Comparison of ENCODE assay signal across 13 cellular contexts in the genomic region with DNA sequence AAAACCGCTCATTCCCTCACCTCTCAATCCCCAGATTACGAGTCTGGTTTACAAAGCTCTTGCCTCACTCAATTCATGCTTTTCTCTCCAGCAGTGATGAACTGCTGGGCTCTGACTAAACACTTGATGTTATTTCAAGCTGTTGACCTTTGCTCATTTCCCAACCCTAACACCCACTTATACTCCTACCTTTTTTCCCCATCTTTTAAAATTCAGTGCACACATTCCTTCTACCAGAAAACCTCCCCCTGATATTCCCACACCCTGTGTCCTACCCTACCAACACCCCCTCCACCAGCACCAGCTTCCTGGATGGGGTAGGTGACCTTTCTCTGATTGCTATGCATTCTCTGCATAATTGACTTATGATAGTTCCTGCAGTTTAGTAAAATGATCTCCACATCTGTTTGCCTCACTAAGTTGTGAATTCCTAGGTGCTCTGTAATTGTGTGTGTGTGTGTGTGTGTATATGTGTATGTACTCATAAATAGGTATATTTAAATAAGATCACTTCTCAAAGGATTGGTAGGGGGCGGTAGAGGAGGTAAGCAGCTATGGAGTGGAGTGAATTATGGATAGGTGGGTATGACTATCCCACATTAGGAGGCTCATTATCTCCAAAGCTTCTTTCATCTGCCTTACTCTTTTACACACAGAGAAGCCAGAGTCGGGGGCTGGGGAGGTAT. TPM values are rescaled to one million over a fixed set of nuclear protein-coding genes. Genes with fewer than 3 reads are reported as not detected.
DNase-seq lines count a peak whose midpoint lies in the region; ATAC-seq, FAIRE-seq and TF ChIP-seq lines count a peak whose summit lies in the region.
"Had no signal": no experiment of that assay in that cellular context is flagged by ENCODE, and none has a peak within 500 bp of the region (broad histone marks: within the 10 kb centered on the region; RNA-seq: fewer than 3 reads in every experiment).

No MANE protein-coding gene starts in this region.

- H3K9ac ChIP-seq in HepG2 (ENCODE audit: insufficient read depth, low read depth, low read length), result peak overlapping the region; percentile 94

- ATAC-seq in HepG2 (peak; percentile 63), HG02642 (IDR thresholded peaks at IDR 0.05; ENCODE audit: poor library complexity, unreplicated experiment) (no peak), GM19455 (IDR thresholded peaks at IDR 0.05; ENCODE audit: unreplicated experiment) (no peak)

- H3K4me2 ChIP-seq in HepG2 (ENCODE audit: low read depth, low read length), result peak overlapping the region; percentile 98

- H3K9me3 Mint-ChIP-seq in HFFc6, result no peaks in the 10 kb centered on the region
- H3K9me3 Mint-ChIP-seq: CD4-positive, alpha-beta memory T cell had no signal

- H3K79me2 ChIP-seq in HepG2 (ENCODE audit: insufficient read depth, low read length), result peaks cover 67% of the 10 kb centered on the region

- H3K9me3 ChIP-seq in AG04450 (ENCODE audit: control insufficient read depth, insufficient read depth, low read length) (no peaks in the 10 kb centered on the region), HepG2 (ENCODE audit: low read length) (no peaks in the 10 kb centered on the region)
- H3K9me3 ChIP-seq: pancreas had no signal

- WGBS in HepG2 (ENCODE audit: low lambda C conversion rate), result 5% methylated on average over 4 of the region's 4 CpGs

- H3K36me3 Mint-ChIP-seq in HFFc6 (ENCODE audit: low read depth), result no peaks in the 10 kb centered on the region
- H3K36me3 Mint-ChIP-seq: CD4-positive, alpha-beta memory T cell had no signal

- H2AFZ ChIP-seq in HepG2 (ENCODE audit: low read length), result peak overlapping the region; percentile 17

- peaks cover 22% of the 10 kb centered on the region for H3K4me1 Mint-ChIP-seq in HFFc6 (ENCODE audit: low read depth)

- CTCF ChIA-PET in AG04450 (lab: Charles Lee) (interaction anchor here (0.7 to 4.3 kb wide), 13 partner anchors 9 to 470 kb away, joined by 3 to 32 read pairs (median 4); a partner anchor contains a TSS), HepG2 (lab: Yijun Ruan, JAX; ENCODE audit: low intra/inter-chr PET ratio, low total read pairs) (no interaction called here)

- peak; percentile 60 for FAIRE-seq in HepG2 (lab: Jason Lieb, UNC)
- FAIRE-seq: pancreas had no signal

- H3K27me3 ChIP-seq in AG04450 (ENCODE audit: control insufficient read depth, insufficient read depth, low read length) (no peaks in the 10 kb centered on the region), HepG2 (ENCODE audit: control insufficient read depth in 1 of 2, insufficient read depth in 2 of 2, low read length in 2 of 2) (no peaks in the 10 kb centered on the region; a peak in 1 of 5 replicates)

- H4K20me1 ChIP-seq in HepG2 (ENCODE audit: insufficient read depth, low read length), result no peaks in the 10 kb centered on the region

- H3K4me3 Mint-ChIP-seq in HFFc6, result no peak overlapping the region
- H3K4me3 Mint-ChIP-seq: CD4-positive, alpha-beta memory T cell had no signal

- no peak for TF ChIP-seq RAD21 in HepG2 (CRISPR knock-in tag; IDR thresholded peaks at IDR 0.05)

- H3K27ac ChIP-seq in AG04450 (ENCODE audit: low read depth, low read length), result peak overlapping the region; percentile 94
- peak overlapping the region; percentile 90 for H3K27ac ChIP-seq in HepG2 (ENCODE audit: extremely low read length, insufficient read depth, low read length)
- H3K27ac ChIP-seq: pancreas had no signal

- BruUV-seq in HepG2 (replicated peaks; lab: Mats Ljungman, UMichigan), result TSS peak; percentile 53

- H3K4me3 ChIP-seq in AG04450 (ENCODE audit: low read depth, low read length) (no peak overlapping the region; the same call in 1 of the 2 replicates), choroid plexus epithelial cell (ENCODE audit: low read depth, low read length) (no peak overlapping the region), HepG2 (replicated peaks in 1 of 3; ENCODE audit: insufficient read depth in 1 of 3, low read depth in 2 of 3, low read length in 3 of 3) (peak overlapping the region; percentile 69 to 84 (median 83))
- H3K4me3 ChIP-seq: pancreas had no signal

- POLR2A ChIA-PET in AG04450 (lab: Yijun Ruan, JAX), result interaction anchor here (0.8 to 2.6 kb wide), 8 partner anchors 14 to 59 kb away, joined by 3 to 22 read pairs (median 6); a partner anchor contains a TSS
- POLR2A ChIA-PET in HepG2 (lab: Yijun Ruan, JAX), result interaction anchor here (1.0 to 5.8 kb wide), 7 partner anchors 9 to 312 kb away, joined by 3 to 61 read pairs (median 6); a partner anchor contains a TSS

- no peak overlapping the region for H3K27ac Mint-ChIP-seq in HFFc6
- H3K27ac Mint-ChIP-seq: CD4-positive, alpha-beta memory T cell had no signal

- H3K4me1 ChIP-seq in HepG2 (ENCODE audit: insufficient read depth, low read length), result peaks cover 87% of the 10 kb centered on the region
- H3K4me1 ChIP-seq: pancreas had no signal

- TF ChIP-seq EP300 in HepG2 (IDR thresholded peaks at IDR 0.05; ENCODE audit: low read depth in 2 of 2, low read length in 2 of 2), result peak in 1 of 2 experiments; percentile 64; a peak in 1 of 4 replicates
- TF ChIP-seq EP300 in HepG2 (CRISPR knock-in tag; IDR thresholded peaks at IDR 0.05; ENCODE audit: borderline replicate concordance), result no peak

- 0 out of 4 replicates have a peak, but pooled peaks of 1 of the 2 experiments have one; percentile 41 for TF ChIP-seq POLR2A in HepG2 (IDR thresholded peaks at IDR 0.05; ENCODE audit: insufficient read depth in 1 of 2, low read depth in 2 of 2, low read length in 2 of 2)

- TF ChIP-seq CTCF in AG04450 (IDR thresholded peaks at IDR 0.05; ENCODE audit: low read depth, low read length), result peak; percentile 52
- peak; percentile 57 for TF ChIP-seq CTCF in HFFc6 (IDR thresholded peaks at IDR 0.05)
- TF ChIP-seq CTCF in choroid plexus epithelial cell (conservative IDR thresholded peaks at IDR 0.05; ENCODE audit: low read depth, low read length), result peak; percentile 36
- TF ChIP-seq CTCF in HepG2 (CRISPR knock-in tag; IDR thresholded peaks at IDR 0.05), result peak; percentile 62

- H3K27me3 Mint-ChIP-seq in HFFc6 (ENCODE audit: insufficient read depth), result no peaks in the 10 kb centered on the region; the same call in 1 of the 2 replicates

- H3K36me3 ChIP-seq in HepG2 (replicated peaks in 1 of 2; ENCODE audit: control insufficient read depth in 1 of 2, insufficient read depth in 2 of 2, low read length in 2 of 2), result no peaks in the 10 kb centered on the region; a peak in 2 of 5 replicates
- H3K36me3 ChIP-seq: pancreas had no signal

- DNase-seq in AG04450 (ENCODE audit: low read depth, low spot score) (peak; percentile 86), HFFc6 (peak; percentile 78), choroid plexus epithelial cell (ENCODE audit: low read depth) (peak; percentile 95), HepG2 (ENCODE audit: low spot score) (peak; percentile 78), NCI-H748 treated with DMSO at 0.1 percent for 48 hours (lab: John Stamatoyannopoulos, UW) (no peak), head of caudate nucleus (no peak)
- DNase-seq: activated CD4-positive, CD25-positive, alpha-beta regulatory T cell; CD4-positive, alpha-beta memory T cell; NCI-H2081 treated with DMSO at 0.1 percent for 48 hours; pancreas had no signal

- intact Hi-C loops in HepG2 (cut with micrococcal nuclease; ENCODE audit: unreplicated experiment) (loop anchor here (2.0 to 5.0 kb wide), 3 partner anchors 33 to 313 kb away; a partner anchor contains a TSS), head of caudate nucleus (cut with DNase I) (no loop called here)

- in situ Hi-C loops in HepG2 (cut with HindIII; ENCODE audit: extremely low pct_ligation_motif_present, low pct_unique_long_range_greater_than_20kb), result no loop called here

RNA-seq across cellular contexts. Expression of a gene that starts 0.8 kb away (rescaled TPM):
- polyA plus RNA-seq in AG04450 (2011; rRNA removed) (0.05 and 0.10 TPM in 2 replicates), HepG2 (2011; rRNA removed) (74.8 and 121 TPM in 2 replicates)
- polyA minus RNA-seq in AG04450 (2011; rRNA and poly(A)+ RNA removed), result 0.65 and 1.1 TPM in 2 replicates
- total RNA-seq in HFFc6 (2021; fragmentation: NEBNext Ultra II Directional; extraction: Animal tissue kit (Norgen Biotek cat#: 25700)), result under 1 TPM in 1 of 6 experiments, not detected in 5; 0.31 TPM
- total RNA-seq in HepG2 (2016; rRNA removed; fragmentation: Illumina TruSeq; extraction: Trizol), result 58.5 and 66.9 TPM in 2 replicates
- 17.6 and 18.7 TPM in 2 replicates for total RNA-seq in HepG2 (2016; cell fraction: cytosol; rRNA removed; fragmentation: Illumina TruSeq; extraction: Trizol; ENCODE audit: low read depth)
- 53.8 and 67.4 TPM in 2 replicates for total RNA-seq in HepG2 (2016; cell fraction: insoluble cytoplasmic fraction; rRNA removed; fragmentation: Illumina TruSeq; extraction: Trizol)
- total RNA-seq in HepG2 (2016; cell fraction: membrane; rRNA removed; fragmentation: Illumina TruSeq; extraction: Trizol), result 53.8 and 64.2 TPM in 2 replicates
- 81.5 and 83.9 TPM in 2 replicates for total RNA-seq in HepG2 (2016; cell fraction: nucleus; rRNA removed; fragmentation: Illumina TruSeq; extraction: Trizol)
- 47.5 and 102 TPM in 2 replicates for polyA plus RNA-seq in HepG2 (2011; cell fraction: cytosol; rRNA removed)
- 131 and 258 TPM in 2 replicates for polyA plus RNA-seq in HepG2 (2011; cell fraction: nucleus; rRNA removed)
- 59.1 and 64.3 TPM in 2 replicates for polyA plus RNA-seq in HepG2 (2012)
- polyA plus RNA-seq in HepG2 (2016; cell fraction: cytosol; fragmentation: Illumina TruSeq; extraction: Trizol; ENCODE audit: low read depth), result 10.5 and 13.0 TPM in 2 replicates
- 31.3 and 35.9 TPM in 2 replicates for polyA plus RNA-seq in HepG2 (2016; cell fraction: insoluble cytoplasmic fraction; fragmentation: Illumina TruSeq; extraction: Trizol; ENCODE audit: low read depth)
- 36.7 and 41.7 TPM in 2 replicates for polyA plus RNA-seq in HepG2 (2016; cell fraction: membrane; fragmentation: Illumina TruSeq; extraction: Trizol; ENCODE audit: low read depth)
- 102 and 105 TPM in 2 replicates for polyA plus RNA-seq in HepG2 (2016; cell fraction: nucleus; fragmentation: Illumina TruSeq; extraction: Trizol; ENCODE audit: insufficient read depth, low read depth)
- polyA minus RNA-seq in HepG2 (2011; rRNA and poly(A)+ RNA removed; ENCODE audit: low replicate concordance), result 0.19 and 706 TPM in 2 replicates
- polyA minus RNA-seq in HepG2 (2011; cell fraction: cytosol; rRNA and poly(A)+ RNA removed), result 95.5 and 142 TPM in 2 replicates
- polyA minus RNA-seq in HepG2 (2011; cell fraction: nucleus; rRNA and poly(A)+ RNA removed), result 137 and 199 TPM in 2 replicates
- total RNA-seq: CD4-positive, alpha-beta memory T cell had no signal
- polyA plus RNA-seq: CD4-positive, alpha-beta memory T cell had no signal

RNA-seq across cellular contexts. Expression of a gene that starts 16.0 kb away (rescaled TPM):
- polyA plus RNA-seq in AG04450 (2011; rRNA removed), result 0.06 TPM in 1 of 2 replicates, not detected in the other
- polyA minus RNA-seq in AG04450 (2011; rRNA and poly(A)+ RNA removed), result 0.23 and 0.52 TPM in 2 replicates
- not detected for total RNA-seq in HFFc6 (2021; fragmentation: NEBNext Ultra II Directional; extraction: Animal tissue kit (Norgen Biotek cat#: 25700))
- not detected in 2 replicates for total RNA-seq in HepG2 (2016; rRNA removed; fragmentation: Illumina TruSeq; extraction: Trizol)
- not detected in 2 replicates for total RNA-seq in HepG2 (2016; cell fraction: cytosol; rRNA removed; fragmentation: Illumina TruSeq; extraction: Trizol; ENCODE audit: low read depth)
- not detected in 2 replicates for total RNA-seq in HepG2 (2016; cell fraction: insoluble cytoplasmic fraction; rRNA removed; fragmentation: Illumina TruSeq; extraction: Trizol)
- not detected in 2 replicates for total RNA-seq in HepG2 (2016; cell fraction: membrane; rRNA removed; fragmentation: Illumina TruSeq; extraction: Trizol)
- total RNA-seq in HepG2 (2016; cell fraction: nucleus; rRNA removed; fragmentation: Illumina TruSeq; extraction: Trizol), result not detected in 2 replicates
- polyA plus RNA-seq in HepG2 (2011; rRNA removed), result not detected in 2 replicates
- not detected in 2 replicates for polyA plus RNA-seq in HepG2 (2011; cell fraction: cytosol; rRNA removed)
- polyA plus RNA-seq in HepG2 (2011; cell fraction: nucleus; rRNA removed), result not detected in 2 replicates
- polyA plus RNA-seq in HepG2 (2012), result 34.1 and 38.2 TPM in 2 replicates
- not detected in 2 replicates for polyA plus RNA-seq in HepG2 (2016; cell fraction: cytosol; fragmentation: Illumina TruSeq; extraction: Trizol; ENCODE audit: low read depth)
- not detected in 2 replicates for polyA plus RNA-seq in HepG2 (2016; cell fraction: insoluble cytoplasmic fraction; fragmentation: Illumina TruSeq; extraction: Trizol; ENCODE audit: low read depth)
- not detected in 2 replicates for polyA plus RNA-seq in HepG2 (2016; cell fraction: membrane; fragmentation: Illumina TruSeq; extraction: Trizol; ENCODE audit: low read depth)
- not detected in 2 replicates for polyA plus RNA-seq in HepG2 (2016; cell fraction: nucleus; fragmentation: Illumina TruSeq; extraction: Trizol; ENCODE audit: insufficient read depth, low read depth)
- not detected in 2 replicates for polyA minus RNA-seq in HepG2 (2011; rRNA and poly(A)+ RNA removed; ENCODE audit: low replicate concordance)
- 0.70 TPM in 1 of 2 replicates, not detected in the other for polyA minus RNA-seq in HepG2 (2011; cell fraction: cytosol; rRNA and poly(A)+ RNA removed)
- 0.26 TPM in 1 of 2 replicates, not detected in the other for polyA minus RNA-seq in HepG2 (2011; cell fraction: nucleus; rRNA and poly(A)+ RNA removed)
- total RNA-seq: CD4-positive, alpha-beta memory T cell; pancreas; ureter had no signal
- polyA plus RNA-seq: CD4-positive, alpha-beta memory T cell had no signal

RNA-seq across cellular contexts. Expression of a gene that starts 19.0 kb away (rescaled TPM):
- polyA plus RNA-seq in AG04450 (2011; rRNA removed) (0.73 and 1.1 TPM in 2 replicates), HepG2 (2011; rRNA removed) (1.2 and 2.2 TPM in 2 replicates)
- polyA minus RNA-seq in AG04450 (2011; rRNA and poly(A)+ RNA removed), result 0.60 and 1.5 TPM in 2 replicates
- total RNA-seq in HFFc6 (2021; fragmentation: NEBNext Ultra II Directional; extraction: Animal tissue kit (Norgen Biotek cat#: 25700)), result 1 to 10 TPM; 1.3 to 3.2 (median 2.5) TPM
- total RNA-seq in HepG2 (2016; rRNA removed; fragmentation: Illumina TruSeq; extraction: Trizol), result 4.6 and 6.5 TPM in 2 replicates
- 3.4 and 5.0 TPM in 2 replicates for total RNA-seq in HepG2 (2016; cell fraction: cytosol; rRNA removed; fragmentation: Illumina TruSeq; extraction: Trizol; ENCODE audit: low read depth)
- 4.3 and 5.4 TPM in 2 replicates for total RNA-seq in HepG2 (2016; cell fraction: insoluble cytoplasmic fraction; rRNA removed; fragmentation: Illumina TruSeq; extraction: Trizol)
- 2.5 and 3.6 TPM in 2 replicates for total RNA-seq in HepG2 (2016; cell fraction: membrane; rRNA removed; fragmentation: Illumina TruSeq; extraction: Trizol)
- 9.8 and 10.9 TPM in 2 replicates for total RNA-seq in HepG2 (2016; cell fraction: nucleus; rRNA removed; fragmentation: Illumina TruSeq; extraction: Trizol)
- 0.63 and 0.85 TPM in 2 replicates for polyA plus RNA-seq in HepG2 (2011; cell fraction: cytosol; rRNA removed)
- polyA plus RNA-seq in HepG2 (2011; cell fraction: nucleus; rRNA removed), result 1.5 and 2.5 TPM in 2 replicates
- 0.69 and 1.7 TPM in 2 replicates for polyA plus RNA-seq in HepG2 (2012)
- polyA plus RNA-seq in HepG2 (2016; cell fraction: cytosol; fragmentation: Illumina TruSeq; extraction: Trizol; ENCODE audit: low read depth), result 0.19 and 0.21 TPM in 2 replicates
- 3.6 and 4.3 TPM in 2 replicates for polyA plus RNA-seq in HepG2 (2016; cell fraction: insoluble cytoplasmic fraction; fragmentation: Illumina TruSeq; extraction: Trizol; ENCODE audit: low read depth)
- 0.18 and 0.38 TPM in 2 replicates for polyA plus RNA-seq in HepG2 (2016; cell fraction: membrane; fragmentation: Illumina TruSeq; extraction: Trizol; ENCODE audit: low read depth)
- 4.4 and 5.8 TPM in 2 replicates for polyA plus RNA-seq in HepG2 (2016; cell fraction: nucleus; fragmentation: Illumina TruSeq; extraction: Trizol; ENCODE audit: insufficient read depth, low read depth)
- polyA minus RNA-seq in HepG2 (2011; rRNA and poly(A)+ RNA removed; ENCODE audit: low replicate concordance), result 1.2 TPM in 1 of 2 replicates, not detected in the other
- polyA minus RNA-seq in HepG2 (2011; cell fraction: cytosol; rRNA and poly(A)+ RNA removed), result 1.6 and 2.1 TPM in 2 replicates
- polyA minus RNA-seq in HepG2 (2011; cell fraction: nucleus; rRNA and poly(A)+ RNA removed), result 11.4 and 20.6 TPM in 2 replicates

RNA-seq across cellular contexts. Expression of a gene that starts 37.3 kb away (rescaled TPM):
- polyA plus RNA-seq in AG04450 (2011; rRNA removed), result 0.30 and 0.40 TPM in 2 replicates
- 0.78 and 0.92 TPM in 2 replicates for polyA minus RNA-seq in AG04450 (2011; rRNA and poly(A)+ RNA removed)
- under 1 TPM; 0.46 to 0.63 (median 0.56) TPM for total RNA-seq in HFFc6 (2021; fragmentation: NEBNext Ultra II Directional; extraction: Animal tissue kit (Norgen Biotek cat#: 25700))
- 0.07 TPM in 1 of 2 replicates, not detected in the other for total RNA-seq in HepG2 (2016; rRNA removed; fragmentation: Illumina TruSeq; extraction: Trizol)
- not detected in 2 replicates for total RNA-seq in HepG2 (2016; cell fraction: cytosol; rRNA removed; fragmentation: Illumina TruSeq; extraction: Trizol; ENCODE audit: low read depth)
- total RNA-seq in HepG2 (2016; cell fraction: insoluble cytoplasmic fraction; rRNA removed; fragmentation: Illumina TruSeq; extraction: Trizol), result not detected in 2 replicates
- total RNA-seq in HepG2 (2016; cell fraction: membrane; rRNA removed; fragmentation: Illumina TruSeq; extraction: Trizol), result not detected in 2 replicates
- total RNA-seq in HepG2 (2016; cell fraction: nucleus; rRNA removed; fragmentation: Illumina TruSeq; extraction: Trizol), result not detected in 2 replicates
- 0.47 and 1.1 TPM in 2 replicates for polyA plus RNA-seq in HepG2 (2011; rRNA removed)
- 0.21 and 0.60 TPM in 2 replicates for polyA plus RNA-seq in HepG2 (2011; cell fraction: cytosol; rRNA removed)
- 4.1 and 9.2 TPM in 2 replicates for polyA plus RNA-seq in HepG2 (2011; cell fraction: nucleus; rRNA removed)
- polyA plus RNA-seq in HepG2 (2012), result 2.2 and 2.4 TPM in 2 replicates
- polyA plus RNA-seq in HepG2 (2016; cell fraction: cytosol; fragmentation: Illumina TruSeq; extraction: Trizol; ENCODE audit: low read depth), result not detected in 2 replicates
- polyA plus RNA-seq in HepG2 (2016; cell fraction: insoluble cytoplasmic fraction; fragmentation: Illumina TruSeq; extraction: Trizol; ENCODE audit: low read depth), result not detected in 2 replicates
- not detected in 2 replicates for polyA plus RNA-seq in HepG2 (2016; cell fraction: membrane; fragmentation: Illumina TruSeq; extraction: Trizol; ENCODE audit: low read depth)
- polyA plus RNA-seq in HepG2 (2016; cell fraction: nucleus; fragmentation: Illumina TruSeq; extraction: Trizol; ENCODE audit: insufficient read depth, low read depth), result 0.51 and 0.55 TPM in 2 replicates
- polyA minus RNA-seq in HepG2 (2011; rRNA and poly(A)+ RNA removed; ENCODE audit: low replicate concordance), result 6.3 TPM in 1 of 2 replicates, not detected in the other
- 2.1 and 2.7 TPM in 2 replicates for polyA minus RNA-seq in HepG2 (2011; cell fraction: cytosol; rRNA and poly(A)+ RNA removed)
- polyA minus RNA-seq in HepG2 (2011; cell fraction: nucleus; rRNA and poly(A)+ RNA removed), result 3.7 and 7.2 TPM in 2 replicates
- total RNA-seq: CD4-positive, alpha-beta memory T cell had no signal
- polyA plus RNA-seq: CD4-positive, alpha-beta memory T cell had no signal

Comparison
In these comparisons a context has a peak if more than half of its experiments do, and no peak if none do; other contexts are left out.
1. DNase-seq: peak in AG04450 (single experiment), HFFc6 (single experiment), choroid plexus epithelial cell (single experiment) and HepG2 (single experiment); none in NCI-H748 treated with DMSO at 0.1 percent for 48 hours (single experiment) and head of caudate nucleus (0 of 42).
2. H3K4me3 ChIP-seq: peak in HepG2 (3 of 3); none in AG04450 (single experiment) and choroid plexus epithelial cell (single experiment).
3. RNA of a gene that starts 0.8 kb away (total RNA-seq): 17.6 to 83.9 TPM in HepG2; 0.31 TPM in HFFc6; every median in the first group is over 10 times any median in the second.
4. Peak in every context shown above with its lines, with median percentiles within 50 percentile points of each other: CTCF ChIP-seq.